14 cellular contexts compared by ENCODE assay signal in genomic region chr7:70456729-70457128, GRCh38.
DNase-seq lines count a peak whose midpoint lies in the region; ATAC-seq, FAIRE-seq and TF ChIP-seq lines count a peak whose summit lies in the region.
"Had no signal": no experiment of that assay in that cellular context is flagged by ENCODE, and none has a peak within 500 bp of the region (broad histone marks: within the 10 kb centered on the region; RNA-seq: fewer than 3 reads in every experiment).

No MANE protein-coding gene starts in this region.

- peak; percentile 58 for ATAC-seq in GM21381 (IDR thresholded peaks at IDR 0.05; ENCODE audit: unreplicated experiment)
- ATAC-seq in HG03159 (IDR thresholded peaks at IDR 0.05; ENCODE audit: unreplicated experiment), result peak; percentile 75
- ATAC-seq: activated CD4-positive, CD25-positive, alpha-beta regulatory T cell treated with anti-CD3 and anti-CD28 coated beads, Interleukin-2, amount 50 U/mL, for 24 hours; Right ventricle myocardium inferior had no signal

- H3K79me2 ChIP-seq in hepatocyte, result no peaks in the 10 kb centered on the region

- no peaks in the 10 kb centered on the region for H3K27me3 ChIP-seq in hepatocyte
- H3K27me3 ChIP-seq: ovary had no signal

- no peak for TF ChIP-seq POLR2A in GM12891 (IDR thresholded peaks at IDR 0.05; ENCODE audit: low read depth, low read length)

- H3K27ac ChIP-seq in hepatocyte, result no peak overlapping the region
- H3K27ac ChIP-seq: left ventricle myocardium inferior, ovary had no signal

- H3K36me3 ChIP-seq in hepatocyte (replicated peaks; ENCODE audit: insufficient read depth, low read depth), result no peaks in the 10 kb centered on the region
- H3K36me3 ChIP-seq: left ventricle myocardium inferior, ovary had no signal

- H2AFZ ChIP-seq in hepatocyte, result no peak overlapping the region

- no peak overlapping the region for H3K4me2 ChIP-seq in hepatocyte

- peaks cover 25% of the 10 kb centered on the region for H3K4me1 ChIP-seq in hepatocyte (ENCODE audit: insufficient read depth)

- 94% methylated on average over 4 of the region's 4 CpGs for WGBS in hepatocyte (ENCODE audit: low lambda C conversion rate, missing lambda C conversion rate)

- no peak for TF ChIP-seq CTCF in hepatocyte (IDR thresholded peaks at IDR 0.05; ENCODE audit: poor library complexity)

- no peaks in the 10 kb centered on the region for H3K9me2 ChIP-seq in hepatocyte (replicated peaks; ENCODE audit: insufficient read depth)

- H3K9me3 ChIP-seq in hepatocyte (ENCODE audit: low read depth), result no peaks in the 10 kb centered on the region
- H3K9me3 ChIP-seq: left ventricle myocardium inferior, ovary had no signal

- peak; percentile 46 for FAIRE-seq in GM18507 (lab: Jason Lieb, UNC)
- no peak for FAIRE-seq in GM12891 (lab: Jason Lieb, UNC)

- DNase-seq in GM18507 (ENCODE audit: extremely low spot score, insufficient read length, low read depth) (no peak), kidney tubule cell (ENCODE audit: low spot score) (peak; percentile 25), T1000 (lab: John Stamatoyannopoulos, UW) (no peak), hepatocyte (ENCODE audit: low spot score) (no peak), NCI-H1930 (lab: John Stamatoyannopoulos, UW) (no peak), GM12891 (ENCODE audit: insufficient read length, low spot score) (no peak)
- DNase-seq: foreskin melanocyte, left ventricle myocardium inferior, NCI-H226, ovary had no signal

- H4K20me1 ChIP-seq in hepatocyte (ENCODE audit: insufficient read depth, poor library complexity, severe bottlenecking), result no peaks in the 10 kb centered on the region

- no peak overlapping the region for H3K4me3 ChIP-seq in hepatocyte
- H3K4me3 ChIP-seq: left ventricle myocardium inferior, ovary had no signal

TF ChIP-seq in GM12891, 5 proteins besides CTCF, POLR2A, EP300 and RAD21:
- TF ChIP-seq POU2F2 (IDR thresholded peaks at IDR 0.05; ENCODE audit: low read depth, low read length) (no peak), SPI1 (IDR thresholded peaks at IDR 0.05; ENCODE audit: low read depth, low read length) (no peak), TAF1 (IDR thresholded peaks at IDR 0.05; ENCODE audit: low read depth, low read length) (no peak), POLR2AphosphoS5 (IDR thresholded peaks at IDR 0.05; ENCODE audit: low read depth, low read length) (no peak), PAX5 (IDR thresholded peaks at IDR 0.05; ENCODE audit: insufficient read depth, low read length, severe bottlenecking) (no peak)
